8 cellular contexts compared by ENCODE assay signal in genomic region chr15:60395276-60396011, GRCh38. TPM values are rescaled to one million over a fixed set of nuclear protein-coding genes. Genes with fewer than 3 reads are reported as not detected.
DNase-seq lines count a peak whose midpoint lies in the region; ATAC-seq, FAIRE-seq and TF ChIP-seq lines count a peak whose summit lies in the region.

No MANE protein-coding gene starts in this region.

- H3K9ac ChIP-seq in HUES48 (ENCODE audit: low read depth, low read length) (no peak overlapping the region; the same call in 1 of the 2 replicates), SK-N-MC (ENCODE audit: insufficient read length) (peak overlapping the region; percentile 93)

- TF ChIP-seq CTCF in fibroblast of mammary gland (conservative IDR thresholded peaks at IDR 0.05; ENCODE audit: control insufficient read depth, insufficient read depth, low read depth, low read length) (no peak), GM20000 (IDR thresholded peaks at IDR 0.05; ENCODE audit: extremely low read depth, missing control alignments) (no peak)

- no peak for FAIRE-seq in small intestine (lab: Jason Lieb, UNC)

- WGBS in small intestine, 3 donors: 70 to 74% (median 72%) methylated on average over 9 of the region's 9 CpGs

- H3K27me3 ChIP-seq in HUES48 (ENCODE audit: control insufficient read depth, insufficient read depth, low read length) (peaks cover 16% of the 10 kb centered on the region), small intestine (ENCODE audit: control insufficient read depth in 2 of 2, insufficient read depth in 2 of 2, low read length in 2 of 2) (no peaks in the 10 kb centered on the region)

- peak overlapping the region; percentile 93; the same call in 1 of the 2 replicates for H3K4me3 ChIP-seq in HUES48 (ENCODE audit: low read depth, low read length)
- peak overlapping the region; percentile 90 for H3K4me3 ChIP-seq in SK-N-MC
- peak overlapping the region; percentile 98 for H3K4me3 ChIP-seq in fibroblast of mammary gland (ENCODE audit: control insufficient read depth, low read depth, low read length)
- peak overlapping the region in 1 of 2 donors; percentile 91 for H3K4me3 ChIP-seq in small intestine (ENCODE audit: low read depth in 1 of 2, low read length in 2 of 2)

- peaks cover 80% of the 10 kb centered on the region for H3K4me1 ChIP-seq in HUES48 (ENCODE audit: control insufficient read depth, insufficient read depth, low read length)
- peaks cover 0 to 16% of the 10 kb centered on the region in 2 donors for H3K4me1 ChIP-seq in small intestine (ENCODE audit: control insufficient read depth in 2 of 2, insufficient read depth in 1 of 2, low read depth in 1 of 2, low read length in 1 of 2)

- DNase-seq in SK-N-MC (ENCODE audit: low read depth, low spot score) (no peak), fibroblast of mammary gland (ENCODE audit: low read depth) (no peak), small intestine (no peak), GM20000 (ENCODE audit: low spot score) (no peak)
- DNase-seq in NK-92 treated with Interleukin-12 subunit alpha and Interleukin-12 subunit beta, amount 100 ng/mL, for 24 hours (lab: John Stamatoyannopoulos, UW): no peak
- no peak for DNase-seq in effector CD4-positive, alpha-beta T cell

- H3K9me3 ChIP-seq in HUES48 (ENCODE audit: control insufficient read depth, insufficient read depth, low read length): no peaks in the 10 kb centered on the region
- no peaks in the 10 kb centered on the region for H3K9me3 ChIP-seq in SK-N-MC (ENCODE audit: low read depth, low read length)
- no peaks in the 10 kb centered on the region for H3K9me3 ChIP-seq in small intestine (ENCODE audit: control insufficient read depth, low read depth)

- peaks cover 21% of the 10 kb centered on the region; the same call in 1 of the 2 replicates for H3K36me3 ChIP-seq in HUES48 (ENCODE audit: control insufficient read depth, insufficient read depth, low read length)
- H3K36me3 ChIP-seq in SK-N-MC (ENCODE audit: insufficient read depth, low read length): peaks cover 40% of the 10 kb centered on the region
- H3K36me3 ChIP-seq in small intestine (ENCODE audit: control insufficient read depth in 2 of 2, insufficient read depth in 2 of 2, low read length in 2 of 2): no peaks in the 10 kb centered on the region

- H3K27ac ChIP-seq in HUES48 (ENCODE audit: low read depth, low read length): peak overlapping the region; percentile 19
- H3K27ac ChIP-seq in SK-N-MC: peak overlapping the region; percentile 97
- peak overlapping the region; percentile 97 to 99 for H3K27ac ChIP-seq in small intestine (ENCODE audit: low read depth in 1 of 2, low read length in 1 of 2)

- no peak for ATAC-seq in HG02763 (IDR thresholded peaks at IDR 0.05; ENCODE audit: unreplicated experiment)

RNA-seq across cellular contexts. Expression of gene ANXA2, which starts 2.3 kb away (rescaled TPM):
- polyA plus RNA-seq in small intestine: 1,000 to 10,000 TPM; 1,129 to 2,583 (median 1,917) TPM

Comparison
In these comparisons a context has a peak if more than half of its experiments do, and no peak if none do; other contexts are left out.
1. H3K27ac ChIP-seq: peak in every context shown above with its lines; median percentile 98 in small intestine; 97 in SK-N-MC; 19 in HUES48.